Comparison of ENCODE assay signal across 1 cellular context in genomic region chr1:209646558-209646957, GRCh38.
TF ChIP-seq lines count a peak whose summit lies in the region.

No MANE protein-coding gene starts in this region.

TF ChIP-seq in HepG2, 621 proteins besides CTCF, POLR2A, EP300 and RAD21:
- no peak for TF ChIP-seq ZNF576 (CRISPR knock-in tag; IDR thresholded peaks at IDR 0.05)
- TF ChIP-seq ZNF605 (CRISPR knock-in tag; IDR thresholded peaks at IDR 0.05), result no peak
- no peak for TF ChIP-seq KLF11 (CRISPR knock-in tag; IDR thresholded peaks at IDR 0.05)
- no peak for TF ChIP-seq FOSL1 (CRISPR knock-in tag; IDR thresholded peaks at IDR 0.05; ENCODE audit: borderline replicate concordance)
- TF ChIP-seq TRIM22 (IDR thresholded peaks at IDR 0.05), result no peak
- TF ChIP-seq BCL6 (CRISPR knock-in tag; IDR thresholded peaks at IDR 0.05), result no peak
- TF ChIP-seq SIN3B (IDR thresholded peaks at IDR 0.05; ENCODE audit: low read length), result no peak
- no peak for TF ChIP-seq NFKB2 (CRISPR knock-in tag; IDR thresholded peaks at IDR 0.05; ENCODE audit: borderline replicate concordance)
- TF ChIP-seq GATAD1 (CRISPR knock-in tag; IDR thresholded peaks at IDR 0.05), result no peak
- TF ChIP-seq SMC3 (IDR thresholded peaks at IDR 0.05; ENCODE audit: low read length), result peak; percentile 33; the same call in 1 of the 2 replicates
- TF ChIP-seq EZH2 (conservative IDR thresholded peaks at IDR 0.05; ENCODE audit: low read depth, low read length), result no peak
- no peak for TF ChIP-seq DR1 (CRISPR knock-in tag; IDR thresholded peaks at IDR 0.05)
- TF ChIP-seq MBD4 (IDR thresholded peaks at IDR 0.05; ENCODE audit: borderline replicate concordance, low read length), result no peak
- no peak for TF ChIP-seq TAF15 (IDR thresholded peaks at IDR 0.05; ENCODE audit: low read depth, low read length, poor library complexity, severe bottlenecking)
- TF ChIP-seq STAG1 (CRISPR knock-in tag; IDR thresholded peaks at IDR 0.05), result peak; percentile 17; the same call in 1 of the 2 replicates
TF ChIP-seq in HepG2: peak in this region for 2.
